In genomic region chr7:31688347-31688746, GRCh38 we compare ENCODE assay signal across 15 cellular contexts. TPM values are rescaled to one million over a fixed set of nuclear protein-coding genes. Genes with fewer than 3 reads are reported as not detected.
A peak's percentile ranks its signal among the peaks of the same experiment; 100 is the strongest.
DNase-seq lines count a peak whose midpoint lies in the region; ATAC-seq and TF ChIP-seq lines count a peak whose summit lies in the region.
"Had no signal": no experiment of that assay in that cellular context is flagged by ENCODE, and none has a peak within 500 bp of the region (broad histone marks: within the 10 kb centered on the region; RNA-seq: fewer than 3 reads in every experiment).

No MANE protein-coding gene starts in this region.

- H2BK15ac ChIP-seq in mesendoderm (replicated peaks; ENCODE audit: low read depth): no peak overlapping the region

- ATAC-seq in GM18520 (IDR thresholded peaks at IDR 0.05; ENCODE audit: unreplicated experiment) (peak; percentile 85), GM21717 (IDR thresholded peaks at IDR 0.05; ENCODE audit: unreplicated experiment) (peak; percentile 99), HG03469 (IDR thresholded peaks at IDR 0.05; ENCODE audit: unreplicated experiment) (peak; percentile 94)
- ATAC-seq: effector memory CD8-positive, alpha-beta T cell had no signal

- H3K4me1 Mint-ChIP-seq in glutamatergic neuron (ENCODE audit: low read depth, unreplicated experiment): peaks cover 42% of the 10 kb centered on the region
- H3K4me1 Mint-ChIP-seq: activated naive CD4-positive, alpha-beta T cell treated with anti-CD3 and anti-CD28 coated beads, Interleukin-2, amount 50 U/mL, for 24 hours had no signal

- H2BK5ac ChIP-seq in mesendoderm (ENCODE audit: low read length): no peak overlapping the region

- H3K36me3 Mint-ChIP-seq in glutamatergic neuron (ENCODE audit: unreplicated experiment): peaks cover 11% of the 10 kb centered on the region
- H3K36me3 Mint-ChIP-seq: activated naive CD4-positive, alpha-beta T cell treated with anti-CD3 and anti-CD28 coated beads, Interleukin-2, amount 50 U/mL, for 24 hours had no signal

- no peak overlapping the region for H4K5ac ChIP-seq in mesendoderm (ENCODE audit: low read length)

- H3K36me3 ChIP-seq in mesendoderm (ENCODE audit: control insufficient read depth, insufficient read depth, low read length): no peaks in the 10 kb centered on the region
- H3K36me3 ChIP-seq: tibial artery had no signal

- H3K79me1 ChIP-seq in mesendoderm (ENCODE audit: low read length): no peaks in the 10 kb centered on the region

- no peak overlapping the region for H3K18ac ChIP-seq in mesendoderm (ENCODE audit: low read length)

- H3K4ac ChIP-seq in mesendoderm (ENCODE audit: low read depth, low read length): no peak overlapping the region

- H3K4me3 ChIP-seq in mesendoderm (ENCODE audit: low read length): no peak overlapping the region
- H3K4me3 ChIP-seq: PC-9, tibial artery had no signal

- H3K9me3 Mint-ChIP-seq in glutamatergic neuron (ENCODE audit: unreplicated experiment): peaks cover 54% of the 10 kb centered on the region
- H3K9me3 Mint-ChIP-seq: activated naive CD4-positive, alpha-beta T cell treated with anti-CD3 and anti-CD28 coated beads, Interleukin-2, amount 50 U/mL, for 24 hours had no signal

- H3K4me2 ChIP-seq in mesendoderm (ENCODE audit: low read length): no peak overlapping the region
- H3K4me2 ChIP-seq: PC-9 had no signal

- H2BK120ac ChIP-seq in mesendoderm (ENCODE audit: low read depth, low read length): no peak overlapping the region

- H2AK5ac ChIP-seq in mesendoderm (ENCODE audit: low read length): no peak overlapping the region

- no peak overlapping the region for H4K8ac ChIP-seq in mesendoderm (ENCODE audit: low read depth, low read length)

- H3K4me1 ChIP-seq in mesendoderm (ENCODE audit: control insufficient read depth, low read depth, low read length): peaks cover 9% of the 10 kb centered on the region
- H3K4me1 ChIP-seq: tibial artery had no signal

- H3K23ac ChIP-seq in mesendoderm (ENCODE audit: low read length): no peak overlapping the region

- peak overlapping the region; percentile 100 for H3K27ac Mint-ChIP-seq in glutamatergic neuron (ENCODE audit: unreplicated experiment)
- H3K27ac Mint-ChIP-seq: activated naive CD4-positive, alpha-beta T cell treated with anti-CD3 and anti-CD28 coated beads, Interleukin-2, amount 50 U/mL, for 24 hours; effector memory CD8-positive, alpha-beta T cell had no signal

- H3K4me3 Mint-ChIP-seq in glutamatergic neuron (ENCODE audit: unreplicated experiment): peak overlapping the region; percentile 99
- H3K4me3 Mint-ChIP-seq: activated naive CD4-positive, alpha-beta T cell treated with anti-CD3 and anti-CD28 coated beads, Interleukin-2, amount 50 U/mL, for 24 hours; effector memory CD8-positive, alpha-beta T cell had no signal

- no peak overlapping the region for H3K27ac ChIP-seq in mesendoderm (ENCODE audit: low read depth, low read length)
- H3K27ac ChIP-seq: PC-9, tibial artery had no signal

- H3K27me3 ChIP-seq in mesendoderm (ENCODE audit: insufficient read depth, low read length, poor library complexity): no peaks in the 10 kb centered on the region
- H3K27me3 ChIP-seq: tibial artery had no signal

- no peak overlapping the region for H3K56ac ChIP-seq in mesendoderm (ENCODE audit: low read length)

- no CpG with 5 or more reads among the region's 3 CpGs for WGBS in mesendoderm (ENCODE audit: extremely low coverage, insufficient coverage, low lambda C conversion rate)

- no peak for TF ChIP-seq CTCF in glutamatergic neuron (IDR thresholded peaks at IDR 0.05; ENCODE audit: partially characterized antibody, unreplicated experiment)

- no peak overlapping the region for H3K9ac ChIP-seq in mesendoderm (ENCODE audit: low read length)

- H3K27me3 Mint-ChIP-seq in glutamatergic neuron (ENCODE audit: unreplicated experiment): peaks cover 43% of the 10 kb centered on the region
- H3K27me3 Mint-ChIP-seq: activated naive CD4-positive, alpha-beta T cell treated with anti-CD3 and anti-CD28 coated beads, Interleukin-2, amount 50 U/mL, for 24 hours; effector memory CD8-positive, alpha-beta T cell had no signal

- DNase-seq in glutamatergic neuron: no peak
- DNase-seq in mesendoderm: no peak
- DNase-seq in NCI-H524 (lab: John Stamatoyannopoulos, UW): no peak
- DNase-seq in NCI-H69 (lab: John Stamatoyannopoulos, UW): no peak
- DNase-seq in NCI-H524 treated with DMSO at 0.1 percent for 48 hours (lab: John Stamatoyannopoulos, UW): no peak
- DNase-seq: activated CD4-positive, CD25-positive, alpha-beta regulatory T cell treated with anti-CD3 and anti-CD28 coated beads, Interleukin-2, amount 50 U/mL, for 72 hours; Calu3; effector memory CD8-positive, alpha-beta T cell; PC-9; stimulated activated CD4-positive, alpha-beta T cell treated with anti-CD3 and anti-CD28 coated beads, Interleukin-4, amount 100 ng/mL, for 24 hours; tibial artery had no signal

- H3K79me2 ChIP-seq in mesendoderm (ENCODE audit: control insufficient read depth, insufficient read depth, low read length): no peaks in the 10 kb centered on the region

RNA-seq across cellular contexts. Expression of gene PPP1R17, which starts 1.3 kb away (rescaled TPM):
- 657 TPM for total RNA-seq in glutamatergic neuron (ENCODE audit: unreplicated experiment)
- polyA plus RNA-seq in mesendoderm (2013, experiment 1 of 2): 1.9 TPM
- 1.6 TPM for polyA plus RNA-seq in mesendoderm (2013, experiment 2 of 2)
- total RNA-seq: Calu3, PC-9 had no signal
